In the genomic region with DNA sequence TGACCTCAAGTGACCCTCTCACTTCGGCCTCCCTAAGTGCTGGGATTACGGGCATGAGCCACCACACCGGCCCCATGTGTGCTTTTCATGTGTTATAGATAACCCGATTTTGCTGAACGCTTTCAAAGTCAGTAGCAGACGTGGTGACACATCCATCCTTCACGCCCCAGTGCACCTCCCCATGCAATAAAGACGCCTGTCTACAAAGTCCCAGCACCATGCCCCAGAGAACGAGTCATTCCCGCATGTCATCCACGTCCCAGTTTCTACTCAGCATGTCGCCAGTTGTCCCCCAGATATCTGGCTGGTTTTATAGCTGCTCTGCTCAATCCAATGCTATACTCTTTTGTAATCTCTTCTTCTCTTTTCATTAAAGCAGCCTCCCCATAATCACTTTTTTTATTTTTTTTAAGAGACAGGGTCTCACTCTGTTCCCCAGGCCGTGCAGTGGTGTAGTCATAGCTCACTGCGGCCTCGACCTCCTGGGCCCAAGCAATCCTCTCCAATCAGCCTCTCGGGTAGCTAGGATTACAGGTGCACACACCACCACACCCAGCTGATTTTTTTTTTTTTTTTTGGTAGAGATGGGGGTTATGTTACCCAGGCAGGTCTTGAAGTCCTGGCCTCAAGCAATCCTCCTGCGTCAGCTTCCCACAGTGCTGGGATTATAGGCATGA, we compare ENCODE assay signal across 8 cellular contexts. TPM values are rescaled to one million over a fixed set of nuclear protein-coding genes. Genes with fewer than 3 reads are reported as not detected.
A peak's percentile ranks its signal among the peaks of the same experiment; 100 is the strongest.
DNase-seq lines count a peak whose midpoint lies in the region; ATAC-seq, FAIRE-seq and TF ChIP-seq lines count a peak whose summit lies in the region.

No MANE protein-coding gene starts in this region.

- no peaks in the 10 kb centered on the region for H3K9me3 Mint-ChIP-seq in central memory CD8-positive, alpha-beta T cell
- no peaks in the 10 kb centered on the region for H3K9me3 Mint-ChIP-seq in MCF 10A (ENCODE audit: unreplicated experiment)

- no TSS peak for BruUV-seq in MCF 10A (replicated peaks; lab: Mats Ljungman, UMichigan)

- POLR2A ChIA-PET in MCF 10A (lab: Yijun Ruan, JAX) = interaction anchor here (0.6 kb wide), 1 partner anchor 36 kb away, joined by 3 read pairs; no protein-coding TSS in a partner anchor

- H3K27me3 Mint-ChIP-seq in central memory CD8-positive, alpha-beta T cell = no peaks in the 10 kb centered on the region
- H3K27me3 Mint-ChIP-seq in MCF 10A (ENCODE audit: insufficient read depth, unreplicated experiment) = no peaks in the 10 kb centered on the region

- ATAC-seq in GM21367 (IDR thresholded peaks at IDR 0.05; ENCODE audit: unreplicated experiment) (peak; percentile 28), HG03135 (IDR thresholded peaks at IDR 0.05; ENCODE audit: unreplicated experiment) (no peak)
- ATAC-seq in central memory CD8-positive, alpha-beta T cell (replicated peaks; ENCODE audit: extremely low read depth, poor library complexity, severe bottlenecking) = no peak

- CTCF ChIA-PET in MCF 10A (lab: Yijun Ruan, JAX) = interaction anchor here (1.0 to 1.2 kb wide), 2 partner anchors 16 to 104 kb away, joined by 3 to 4 read pairs; no protein-coding TSS in a partner anchor

- DNase-seq in AG20443 (ENCODE audit: low spot score) = peak; percentile 20
- DNase-seq in RCC 7860 (ENCODE audit: low spot score) = peak; percentile 96
- DNase-seq in central memory CD8-positive, alpha-beta T cell (ENCODE audit: low spot score in 2 of 2) = no peak
- peak; percentile 15 to 23 for DNase-seq in stimulated activated CD4-positive, alpha-beta T cell treated with anti-CD3 and anti-CD28 coated beads, Interleukin-1b, Interleukin-23, amount 100 ng/mL, for 4 hours (ENCODE audit: low read depth in 2 of 2)
- DNase-seq in MCF 10A (ENCODE audit: unreplicated experiment) = no peak
- DNase-seq in coronary artery (ENCODE audit: low spot score) = no peak

- H3K4me3 Mint-ChIP-seq in central memory CD8-positive, alpha-beta T cell = peak overlapping the region; percentile 66
- H3K4me3 Mint-ChIP-seq in MCF 10A (ENCODE audit: unreplicated experiment) = no peak overlapping the region

- H3K4me1 Mint-ChIP-seq in central memory CD8-positive, alpha-beta T cell = peaks cover 80% of the 10 kb centered on the region
- H3K4me1 Mint-ChIP-seq in MCF 10A (ENCODE audit: insufficient read depth, unreplicated experiment) = peaks cover 10% of the 10 kb centered on the region

- TF ChIP-seq CTCF in MCF 10A (IDR thresholded peaks at IDR 0.05; ENCODE audit: unreplicated experiment) (no peak), coronary artery (IDR thresholded peaks at IDR 0.05) (no peak)

- H3K27ac ChIP-seq in coronary artery = no peak overlapping the region

- H3K36me3 Mint-ChIP-seq in central memory CD8-positive, alpha-beta T cell (ENCODE audit: insufficient read depth) = peaks cover 21% of the 10 kb centered on the region
- peaks cover 40% of the 10 kb centered on the region for H3K36me3 Mint-ChIP-seq in MCF 10A (ENCODE audit: insufficient read depth, unreplicated experiment)

- intact Hi-C loops in MCF 10A (cut with micrococcal nuclease) = no loop called here

- H3K4me3 ChIP-seq in coronary artery = no peak overlapping the region

- H3K27ac Mint-ChIP-seq in central memory CD8-positive, alpha-beta T cell (ENCODE audit: low read depth) = peak overlapping the region; percentile 86
- no peak overlapping the region for H3K27ac Mint-ChIP-seq in MCF 10A (ENCODE audit: low read depth, unreplicated experiment)

- peak; percentile 95 for FAIRE-seq in RCC 7860 (lab: Jason Lieb, UNC)

RNA-seq across cellular contexts. Expression of gene DNM2, which starts 42.5 kb away (rescaled TPM):
- total RNA-seq in MCF 10A (2022) = 114 and 125 TPM in 2 replicates

RNA-seq across cellular contexts. Expression of gene QTRT1, which starts 59.2 kb away (rescaled TPM):
- total RNA-seq in MCF 10A (2022) = 57.5 and 71.3 TPM in 2 replicates

Comparison
In these comparisons a context has a peak if more than half of its experiments do, and no peak if none do; other contexts are left out.
1. DNase-seq: peak in AG20443 (single experiment), RCC 7860 (single experiment) and stimulated activated CD4-positive, alpha-beta T cell treated with anti-CD3 and anti-CD28 coated beads, Interleukin-1b, Interleukin-23, amount 100 ng/mL, for 4 hours (2 of 2); none in central memory CD8-positive, alpha-beta T cell (0 of 2), MCF 10A (single experiment) and coronary artery (single experiment).